Comparison of ENCODE assay signal across 18 cellular contexts in the genomic region with DNA sequence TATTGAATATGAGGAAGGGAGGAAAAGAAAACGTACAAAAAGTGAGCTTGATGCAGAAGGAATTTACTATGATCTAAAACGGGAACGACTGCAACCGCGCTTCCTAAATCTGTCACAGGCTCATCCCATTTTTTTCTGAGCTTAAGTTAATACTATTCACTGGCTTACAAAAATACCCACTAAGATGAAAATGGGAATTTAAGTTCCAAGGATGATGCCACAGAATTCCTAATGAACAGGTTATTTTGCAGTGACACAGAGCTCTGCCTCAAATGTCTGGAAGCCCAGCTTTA.
DNase-seq lines count a peak whose midpoint lies in the region; ATAC-seq and TF ChIP-seq lines count a peak whose summit lies in the region.
"Had no signal": no experiment of that assay in that cellular context is flagged by ENCODE, and none has a peak within 500 bp of the region (broad histone marks: within the 10 kb centered on the region; RNA-seq: fewer than 3 reads in every experiment).

No MANE protein-coding gene starts in this region.

- no peaks in the 10 kb centered on the region for H4K20me1 ChIP-seq in PC-9 (ENCODE audit: insufficient read depth)

- no peaks in the 10 kb centered on the region for H3K27me3 Mint-ChIP-seq in activated T-cell treated with anti-CD3 and anti-CD28 coated beads, Interleukin-2, amount 50 U/mL, for 24 hours
- no peaks in the 10 kb centered on the region for H3K27me3 Mint-ChIP-seq in activated T-cell treated with anti-CD3 and anti-CD28 coated beads, Interleukin-2, amount 50 U/mL, for 72 hours (ENCODE audit: low read depth)
- H3K27me3 Mint-ChIP-seq in activated naive CD8-positive, alpha-beta T cell treated with anti-CD3 and anti-CD28 coated beads for 36 hours = no peaks in the 10 kb centered on the region
- no peaks in the 10 kb centered on the region for H3K27me3 Mint-ChIP-seq in stimulated activated naive B cell treated with anti-CD40 and anti-IgM and Interleukin-4, amounts not matched to agents 10 μg/mL and 1 μg/mL and 100 μg/mL, for 72 hours

- WGBS in mesenchymal stem cell = 98% methylated on average over 5 of the region's 5 CpGs
- WGBS in upper lobe of left lung, 2 donors = 73 to 88% methylated on average over 5 of the region's 5 CpGs

- H4K91ac ChIP-seq in mesenchymal stem cell (ENCODE audit: low read length) = no peak overlapping the region

- H3K4me2 ChIP-seq in mesenchymal stem cell (ENCODE audit: low read length, poor library complexity, severe bottlenecking) (no peak overlapping the region), PC-9 (no peak overlapping the region)

- CTCF ChIA-PET in PC-9 (lab: Charles Lee) = interaction anchor here (0.6 kb wide), 1 partner anchor 18 kb away, joined by 3 read pairs; no protein-coding TSS in a partner anchor

- H3K4me1 Mint-ChIP-seq in activated T-cell treated with anti-CD3 and anti-CD28 coated beads, Interleukin-2, amount 50 U/mL, for 24 hours (ENCODE audit: low read depth) = peaks cover 95% of the 10 kb centered on the region
- H3K4me1 Mint-ChIP-seq in activated T-cell treated with anti-CD3 and anti-CD28 coated beads, Interleukin-2, amount 50 U/mL, for 72 hours (ENCODE audit: low read depth) = peaks cover 79% of the 10 kb centered on the region
- peaks cover 89% of the 10 kb centered on the region for H3K4me1 Mint-ChIP-seq in activated naive CD8-positive, alpha-beta T cell treated with anti-CD3 and anti-CD28 coated beads for 36 hours
- H3K4me1 Mint-ChIP-seq in stimulated activated naive B cell treated with anti-CD40 and anti-IgM and Interleukin-4, amounts not matched to agents 10 μg/mL and 1 μg/mL and 100 μg/mL, for 72 hours = peaks cover 40 to 61% of the 10 kb centered on the region in 2 donors

- no peak for TF ChIP-seq POLR2A in upper lobe of left lung (IDR thresholded peaks at IDR 0.05)

- peak overlapping the region; percentile 57 for H3K9ac ChIP-seq in mesenchymal stem cell (ENCODE audit: low read length)

- intact Hi-C loops in PC-9 (cut with micrococcal nuclease; ENCODE audit: unreplicated experiment) = no loop called here

- no peak overlapping the region for H3K18ac ChIP-seq in mesenchymal stem cell (ENCODE audit: low read depth in 1 of 2, low read length in 2 of 2)

- no peak for TF ChIP-seq EP300 in upper lobe of left lung (IDR thresholded peaks at IDR 0.05)

- peaks cover 50% of the 10 kb centered on the region for H3K79me2 ChIP-seq in PC-9 (ENCODE audit: low read depth)

- ATAC-seq in activated T-cell treated with anti-CD3 and anti-CD28 coated beads, Interleukin-2, amount 50 U/mL, for 72 hours (replicated peaks in 1 of 2) = no peak
- ATAC-seq in stimulated activated naive B cell treated with anti-CD40 and anti-IgM and Interleukin-4, amounts not matched to agents 10 μg/mL and 1 μg/mL and 100 μg/mL, for 72 hours (replicated peaks) = no peak
- ATAC-seq in upper lobe of left lung (ENCODE audit: low FRiP score in 2 of 2) (no peak), HG03521 (IDR thresholded peaks at IDR 0.05; ENCODE audit: unreplicated experiment) (no peak)
- ATAC-seq: upper lobe of right lung had no signal

- H3K27ac ChIP-seq in mesenchymal stem cell (ENCODE audit: low read length, poor library complexity, severe bottlenecking) (no peak overlapping the region), PC-9 (no peak overlapping the region), upper lobe of left lung (no peak overlapping the region)
- H3K27ac ChIP-seq: upper lobe of right lung had no signal

- H3K36me3 ChIP-seq in mesenchymal stem cell (ENCODE audit: control insufficient read depth in 1 of 2, insufficient read depth in 2 of 2, low read depth in 1 of 2, low read length in 2 of 2) (peaks cover 4 to 8% of the 10 kb centered on the region in 2 experiments), PC-9 (ENCODE audit: low read depth) (peaks cover 8% of the 10 kb centered on the region; the same call in 1 of the 2 replicates), upper lobe of left lung (no peaks in the 10 kb centered on the region)
- H3K36me3 ChIP-seq: upper lobe of right lung had no signal

- no peak overlapping the region for H2BK5ac ChIP-seq in mesenchymal stem cell (ENCODE audit: low read depth, low read length, poor library complexity, severe bottlenecking)

- H2AK5ac ChIP-seq in mesenchymal stem cell (ENCODE audit: low read length, severe bottlenecking) = no peak overlapping the region

- no peaks in the 10 kb centered on the region for H3K9me2 ChIP-seq in PC-9 (ENCODE audit: insufficient read depth)

- peak overlapping the region in 1 of 2 experiments; percentile 54 for H2BK12ac ChIP-seq in mesenchymal stem cell (ENCODE audit: low read length in 2 of 2)

- POLR2A ChIA-PET in PC-9 (lab: Charles Lee; ENCODE audit: unreplicated experiment) = no interaction called here

- H3K9me3 ChIP-seq in mesenchymal stem cell (ENCODE audit: control insufficient read depth, low read length) (no peaks in the 10 kb centered on the region), PC-9 (ENCODE audit: insufficient read depth, low read depth) (0 out of 2 replicates have a peak, but pooled peaks cover 4% of the 10 kb centered on the region), upper lobe of left lung (no peaks in the 10 kb centered on the region)
- H3K9me3 ChIP-seq: upper lobe of right lung had no signal

- peak overlapping the region; percentile 90 for H3K27ac Mint-ChIP-seq in activated T-cell treated with anti-CD3 and anti-CD28 coated beads, Interleukin-2, amount 50 U/mL, for 24 hours
- no peak overlapping the region for H3K27ac Mint-ChIP-seq in activated T-cell treated with anti-CD3 and anti-CD28 coated beads, Interleukin-2, amount 50 U/mL, for 72 hours
- H3K27ac Mint-ChIP-seq in activated naive CD8-positive, alpha-beta T cell treated with anti-CD3 and anti-CD28 coated beads for 36 hours = peak overlapping the region; percentile 34
- H3K27ac Mint-ChIP-seq in stimulated activated naive B cell treated with anti-CD40 and anti-IgM and Interleukin-4, amounts not matched to agents 10 μg/mL and 1 μg/mL and 100 μg/mL, for 72 hours = peak overlapping the region; percentile 65

- peak overlapping the region in 1 of 2 experiments; percentile 8 for H3K4me3 ChIP-seq in mesenchymal stem cell (ENCODE audit: insufficient read depth in 1 of 2, low read depth in 1 of 2, low read length in 2 of 2)
- H3K4me3 ChIP-seq in PC-9 = no peak overlapping the region
- no peak overlapping the region for H3K4me3 ChIP-seq in upper lobe of left lung
- H3K4me3 ChIP-seq: upper lobe of right lung had no signal

- no peak overlapping the region for H2AFZ ChIP-seq in mesenchymal stem cell (ENCODE audit: low read depth, low read length)
- H2AFZ ChIP-seq in PC-9 = no peak overlapping the region

- peaks cover 14% of the 10 kb centered on the region for H3K79me1 ChIP-seq in mesenchymal stem cell (replicated peaks; ENCODE audit: low read length, poor library complexity, severe bottlenecking)

- TF ChIP-seq CTCF in PC-9 (conservative IDR thresholded peaks at IDR 0.05) (no peak), upper lobe of left lung (IDR thresholded peaks at IDR 0.05) (no peak)

- peaks cover 88% of the 10 kb centered on the region for H3K36me3 Mint-ChIP-seq in activated T-cell treated with anti-CD3 and anti-CD28 coated beads, Interleukin-2, amount 50 U/mL, for 24 hours (ENCODE audit: low read depth)
- H3K36me3 Mint-ChIP-seq in activated T-cell treated with anti-CD3 and anti-CD28 coated beads, Interleukin-2, amount 50 U/mL, for 72 hours (ENCODE audit: insufficient read depth in 2 of 2) = peaks cover 3 to 20% of the 10 kb centered on the region in 2 donors
- H3K36me3 Mint-ChIP-seq in activated naive CD8-positive, alpha-beta T cell treated with anti-CD3 and anti-CD28 coated beads for 36 hours = peaks cover 64% of the 10 kb centered on the region
- H3K36me3 Mint-ChIP-seq in stimulated activated naive B cell treated with anti-CD40 and anti-IgM and Interleukin-4, amounts not matched to agents 10 μg/mL and 1 μg/mL and 100 μg/mL, for 72 hours = peaks cover 36 to 41% of the 10 kb centered on the region in 2 donors

- H3K23ac ChIP-seq in mesenchymal stem cell (ENCODE audit: low read length in 2 of 2) = no peak overlapping the region

- H3K27me3 ChIP-seq in mesenchymal stem cell (ENCODE audit: control insufficient read depth in 1 of 2, insufficient read depth in 1 of 2, low read length in 2 of 2) (no peaks in the 10 kb centered on the region), PC-9 (ENCODE audit: insufficient read depth, low read depth) (no peaks in the 10 kb centered on the region), upper lobe of left lung (no peaks in the 10 kb centered on the region)
- H3K27me3 ChIP-seq: upper lobe of right lung had no signal

- no peak overlapping the region for H3K14ac ChIP-seq in mesenchymal stem cell (ENCODE audit: low read length in 2 of 2)

- H4K8ac ChIP-seq in mesenchymal stem cell (ENCODE audit: low read length) = no peak overlapping the region

- no peak overlapping the region for H3K4ac ChIP-seq in mesenchymal stem cell (ENCODE audit: low read depth in 1 of 2, low read length in 2 of 2)

- H3K9me3 Mint-ChIP-seq in activated T-cell treated with anti-CD3 and anti-CD28 coated beads, Interleukin-2, amount 50 U/mL, for 24 hours = no peaks in the 10 kb centered on the region
- H3K9me3 Mint-ChIP-seq in activated T-cell treated with anti-CD3 and anti-CD28 coated beads, Interleukin-2, amount 50 U/mL, for 72 hours = no peaks in the 10 kb centered on the region
- H3K9me3 Mint-ChIP-seq in activated naive CD8-positive, alpha-beta T cell treated with anti-CD3 and anti-CD28 coated beads for 36 hours = peaks cover under 1% of the 10 kb centered on the region
- no peaks in the 10 kb centered on the region for H3K9me3 Mint-ChIP-seq in stimulated activated naive B cell treated with anti-CD40 and anti-IgM and Interleukin-4, amounts not matched to agents 10 μg/mL and 1 μg/mL and 100 μg/mL, for 72 hours

- DNase-seq in activated T-cell treated with anti-CD3 and anti-CD28 coated beads, Interleukin-2, amount 50 U/mL, for 24 hours = no peak
- DNase-seq in activated T-cell treated with anti-CD3 and anti-CD28 coated beads, Interleukin-2, amount 50 U/mL, for 72 hours = no peak
- DNase-seq in activated naive CD8-positive, alpha-beta T cell treated with anti-CD3 and anti-CD28 coated beads for 36 hours = no peak
- DNase-seq in mesenchymal stem cell (no peak), PC-9 (no peak), upper lobe of left lung (no peak)
- no peak for DNase-seq in stimulated activated naive B cell treated with anti-CD40 and anti-IgM and Interleukin-4, amounts not matched to agents 10 μg/mL and 1 μg/mL and 100 μg/mL, for 72 hours
- DNase-seq: activated effector memory CD4-positive, alpha-beta T cell treated with anti-CD3 and anti-CD28 coated beads, Interleukin-2, amount 50 U/mL, for 16 hours; aorta; foreskin melanocyte; mesendoderm; MM.1S; NCI-H187; NCI-H345; stimulated activated naive CD4-positive, alpha-beta T cell treated with Interleukin-2 at 50 U/mL for 16 hours; SW 1271; upper lobe of right lung had no signal

- no peak overlapping the region for H2BK15ac ChIP-seq in mesenchymal stem cell (ENCODE audit: low read depth, poor library complexity, severe bottlenecking)

- no peak overlapping the region for H2BK120ac ChIP-seq in mesenchymal stem cell (ENCODE audit: low read depth, low read length)

- H3F3A ChIP-seq in PC-9 (ENCODE audit: insufficient read depth, low read depth) = peaks cover 30% of the 10 kb centered on the region

- H3K4me1 ChIP-seq in mesenchymal stem cell (ENCODE audit: control insufficient read depth, insufficient read depth, low read depth, low read length) (peaks cover 10% of the 10 kb centered on the region), PC-9 (replicated peaks; ENCODE audit: insufficient read depth) (peaks cover 76% of the 10 kb centered on the region), upper lobe of left lung (peaks cover 28 to 43% (median 29%) of the 10 kb centered on the region in 4 donors)

- BruUV-seq in PC-9 (replicated peaks; lab: Mats Ljungman, UMichigan) = no TSS peak

- H3K4me3 Mint-ChIP-seq in activated T-cell treated with anti-CD3 and anti-CD28 coated beads, Interleukin-2, amount 50 U/mL, for 24 hours = no peak overlapping the region
- H3K4me3 Mint-ChIP-seq in activated T-cell treated with anti-CD3 and anti-CD28 coated beads, Interleukin-2, amount 50 U/mL, for 72 hours = no peak overlapping the region
- H3K4me3 Mint-ChIP-seq in activated naive CD8-positive, alpha-beta T cell treated with anti-CD3 and anti-CD28 coated beads for 36 hours = no peak overlapping the region
- H3K4me3 Mint-ChIP-seq in stimulated activated naive B cell treated with anti-CD40 and anti-IgM and Interleukin-4, amounts not matched to agents 10 μg/mL and 1 μg/mL and 100 μg/mL, for 72 hours = no peak overlapping the region
